Comparison of ENCODE assay signal across 2 cellular contexts in the genomic region with DNA sequence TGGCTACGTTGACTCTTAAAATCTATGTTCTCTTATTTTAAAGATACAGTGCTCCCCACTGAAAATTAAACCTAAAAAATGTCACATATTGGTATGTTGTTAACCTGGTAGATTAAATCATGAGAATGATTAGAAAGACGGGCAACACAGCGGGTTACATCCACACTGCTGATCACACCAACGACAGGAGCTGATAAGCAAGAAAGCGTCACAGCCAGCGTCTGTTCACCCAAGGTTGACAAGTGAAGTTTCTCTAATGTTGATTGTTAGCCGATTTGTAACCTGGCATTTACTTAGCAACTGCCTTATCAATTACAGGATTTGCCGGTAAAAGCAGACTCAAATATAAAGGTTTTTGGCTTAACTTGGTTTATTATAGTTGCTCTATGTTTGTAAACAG.
TF ChIP-seq lines count a peak whose summit lies in the region.

No MANE protein-coding gene starts in this region.

TF ChIP-seq in IMR-90, 13 proteins besides CTCF, POLR2A, EP300 and RAD21:
- no peak for TF ChIP-seq FOS (IDR thresholded peaks at IDR 0.05; ENCODE audit: low read depth, low read length)
- no peak for TF ChIP-seq MXI1 (IDR thresholded peaks at IDR 0.05; ENCODE audit: borderline replicate concordance, low read depth, low read length)
- no peak for TF ChIP-seq CHD1 (IDR thresholded peaks at IDR 0.05; ENCODE audit: low read depth, low read length)
- TF ChIP-seq, protein P1, sequence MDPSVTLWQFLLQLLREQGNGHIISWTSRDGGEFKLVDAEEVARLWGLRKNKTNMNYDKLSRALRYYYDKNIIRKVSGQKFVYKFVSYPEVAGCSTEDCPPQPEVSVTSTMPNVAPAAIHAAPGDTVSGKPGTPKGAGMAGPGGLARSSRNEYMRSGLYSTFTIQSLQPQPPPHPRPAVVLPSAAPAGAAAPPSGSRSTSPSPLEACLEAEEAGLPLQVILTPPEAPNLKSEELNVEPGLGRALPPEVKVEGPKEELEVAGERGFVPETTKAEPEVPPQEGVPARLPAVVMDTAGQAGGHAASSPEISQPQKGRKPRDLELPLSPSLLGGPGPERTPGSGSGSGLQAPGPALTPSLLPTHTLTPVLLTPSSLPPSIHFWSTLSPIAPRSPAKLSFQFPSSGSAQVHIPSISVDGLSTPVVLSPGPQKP (IDR thresholded peaks at IDR 0.05; ENCODE audit: borderline replicate concordance, low read depth, low read length), result no peak
- no peak for TF ChIP-seq NFE2L2 (IDR thresholded peaks at IDR 0.05; ENCODE audit: low read depth, low read length)
- no peak for TF ChIP-seq BHLHE40 (IDR thresholded peaks at IDR 0.05; ENCODE audit: low read depth, low read length)
- TF ChIP-seq RFX5 (IDR thresholded peaks at IDR 0.05; ENCODE audit: low read depth, low read length), result no peak
- TF ChIP-seq CEBPB (IDR thresholded peaks at IDR 0.05; ENCODE audit: low read depth, low read length), result no peak
- no peak for TF ChIP-seq RCOR1 (IDR thresholded peaks at IDR 0.05; ENCODE audit: insufficient replicate concordance, low read length)
- TF ChIP-seq, protein P2, sequence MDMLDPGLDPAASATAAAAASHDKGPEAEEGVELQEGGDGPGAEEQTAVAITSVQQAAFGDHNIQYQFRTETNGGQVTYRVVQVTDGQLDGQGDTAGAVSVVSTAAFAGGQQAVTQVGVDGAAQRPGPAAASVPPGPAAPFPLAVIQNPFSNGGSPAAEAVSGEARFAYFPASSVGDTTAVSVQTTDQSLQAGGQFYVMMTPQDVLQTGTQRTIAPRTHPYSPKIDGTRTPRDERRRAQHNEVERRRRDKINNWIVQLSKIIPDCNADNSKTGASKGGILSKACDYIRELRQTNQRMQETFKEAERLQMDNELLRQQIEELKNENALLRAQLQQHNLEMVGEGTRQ (IDR thresholded peaks at IDR 0.05; ENCODE audit: low read depth, low read length), result no peak
- no peak for TF ChIP-seq SMC3 (IDR thresholded peaks at IDR 0.05; ENCODE audit: low read depth, low read length)
- TF ChIP-seq MAZ (IDR thresholded peaks at IDR 0.05; ENCODE audit: borderline replicate concordance, low read depth, low read length), result no peak

TF ChIP-seq in K562, 482 proteins besides CTCF, POLR2A, EP300 and RAD21:
- TF ChIP-seq, protein P3, sequence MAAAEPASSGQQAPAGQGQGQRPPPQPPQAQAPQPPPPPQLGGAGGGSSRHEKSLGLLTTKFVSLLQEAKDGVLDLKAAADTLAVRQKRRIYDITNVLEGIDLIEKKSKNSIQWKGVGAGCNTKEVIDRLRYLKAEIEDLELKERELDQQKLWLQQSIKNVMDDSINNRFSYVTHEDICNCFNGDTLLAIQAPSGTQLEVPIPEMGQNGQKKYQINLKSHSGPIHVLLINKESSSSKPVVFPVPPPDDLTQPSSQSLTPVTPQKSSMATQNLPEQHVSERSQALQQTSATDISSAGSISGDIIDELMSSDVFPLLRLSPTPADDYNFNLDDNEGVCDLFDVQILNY (CRISPR knock-in tag; IDR thresholded peaks at IDR 0.05), result no peak
- TF ChIP-seq, protein P4, sequence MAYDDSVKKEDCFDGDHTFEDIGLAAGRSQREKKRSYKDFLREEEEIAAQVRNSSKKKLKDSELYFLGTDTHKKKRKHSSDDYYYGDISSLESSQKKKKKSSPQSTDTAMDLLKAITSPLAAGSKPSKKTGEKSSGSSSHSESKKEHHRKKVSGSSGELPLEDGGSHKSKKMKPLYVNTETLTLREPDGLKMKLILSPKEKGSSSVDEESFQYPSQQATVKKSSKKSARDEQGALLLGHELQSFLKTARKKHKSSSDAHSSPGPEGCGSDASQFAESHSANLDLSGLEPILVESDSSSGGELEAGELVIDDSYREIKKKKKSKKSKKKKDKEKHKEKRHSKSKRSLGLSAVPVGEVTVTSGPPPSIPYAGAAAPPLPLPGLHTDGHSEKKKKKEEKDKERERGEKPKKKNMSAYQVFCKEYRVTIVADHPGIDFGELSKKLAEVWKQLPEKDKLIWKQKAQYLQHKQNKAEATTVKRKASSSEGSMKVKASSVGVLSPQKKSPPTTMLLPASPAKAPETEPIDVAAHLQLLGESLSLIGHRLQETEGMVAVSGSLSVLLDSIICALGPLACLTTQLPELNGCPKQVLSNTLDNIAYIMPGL (CRISPR knock-in tag; IDR thresholded peaks at IDR 0.05), result no peak
- TF ChIP-seq, protein P5, sequence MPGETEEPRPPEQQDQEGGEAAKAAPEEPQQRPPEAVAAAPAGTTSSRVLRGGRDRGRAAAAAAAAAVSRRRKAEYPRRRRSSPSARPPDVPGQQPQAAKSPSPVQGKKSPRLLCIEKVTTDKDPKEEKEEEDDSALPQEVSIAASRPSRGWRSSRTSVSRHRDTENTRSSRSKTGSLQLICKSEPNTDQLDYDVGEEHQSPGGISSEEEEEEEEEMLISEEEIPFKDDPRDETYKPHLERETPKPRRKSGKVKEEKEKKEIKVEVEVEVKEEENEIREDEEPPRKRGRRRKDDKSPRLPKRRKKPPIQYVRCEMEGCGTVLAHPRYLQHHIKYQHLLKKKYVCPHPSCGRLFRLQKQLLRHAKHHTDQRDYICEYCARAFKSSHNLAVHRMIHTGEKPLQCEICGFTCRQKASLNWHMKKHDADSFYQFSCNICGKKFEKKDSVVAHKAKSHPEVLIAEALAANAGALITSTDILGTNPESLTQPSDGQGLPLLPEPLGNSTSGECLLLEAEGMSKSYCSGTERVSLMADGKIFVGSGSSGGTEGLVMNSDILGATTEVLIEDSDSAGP (CRISPR knock-in tag; IDR thresholded peaks at IDR 0.05), result no peak
- no peak for TF ChIP-seq FOXP1 (CRISPR knock-in tag; IDR thresholded peaks at IDR 0.05)
- no peak for TF ChIP-seq ZNF766 (CRISPR knock-in tag; conservative IDR thresholded peaks at IDR 0.05)
- TF ChIP-seq FOXJ2 (tag; IDR thresholded peaks at IDR 0.05), result 0 out of 2 replicates have a peak, but pooled peaks have one; percentile 50
- TF ChIP-seq TEAD1 (CRISPR knock-in tag; IDR thresholded peaks at IDR 0.05), result no peak
- 0 out of 2 replicates have a peak, but pooled peaks have one; percentile 8 for TF ChIP-seq DPF2 (IDR thresholded peaks at IDR 0.05)
- TF ChIP-seq SRF (CRISPR knock-in tag; IDR thresholded peaks at IDR 0.05), result no peak
- TF ChIP-seq DACH1 (IDR thresholded peaks at IDR 0.05; ENCODE audit: partially characterized antibody), result no peak
- no peak for TF ChIP-seq SMARCA5 (IDR thresholded peaks at IDR 0.05)
- peak; percentile 47; the same call in 1 of the 2 replicates for TF ChIP-seq CREM (IDR thresholded peaks at IDR 0.05; ENCODE audit: low read depth)
- TF ChIP-seq ATF1 (CRISPR knock-in tag; IDR thresholded peaks at IDR 0.05), result no peak
- 0 out of 2 replicates have a peak, but pooled peaks have one; percentile 22 for TF ChIP-seq ATF1 (tag; IDR thresholded peaks at IDR 0.05)
- TF ChIP-seq, protein P6, sequence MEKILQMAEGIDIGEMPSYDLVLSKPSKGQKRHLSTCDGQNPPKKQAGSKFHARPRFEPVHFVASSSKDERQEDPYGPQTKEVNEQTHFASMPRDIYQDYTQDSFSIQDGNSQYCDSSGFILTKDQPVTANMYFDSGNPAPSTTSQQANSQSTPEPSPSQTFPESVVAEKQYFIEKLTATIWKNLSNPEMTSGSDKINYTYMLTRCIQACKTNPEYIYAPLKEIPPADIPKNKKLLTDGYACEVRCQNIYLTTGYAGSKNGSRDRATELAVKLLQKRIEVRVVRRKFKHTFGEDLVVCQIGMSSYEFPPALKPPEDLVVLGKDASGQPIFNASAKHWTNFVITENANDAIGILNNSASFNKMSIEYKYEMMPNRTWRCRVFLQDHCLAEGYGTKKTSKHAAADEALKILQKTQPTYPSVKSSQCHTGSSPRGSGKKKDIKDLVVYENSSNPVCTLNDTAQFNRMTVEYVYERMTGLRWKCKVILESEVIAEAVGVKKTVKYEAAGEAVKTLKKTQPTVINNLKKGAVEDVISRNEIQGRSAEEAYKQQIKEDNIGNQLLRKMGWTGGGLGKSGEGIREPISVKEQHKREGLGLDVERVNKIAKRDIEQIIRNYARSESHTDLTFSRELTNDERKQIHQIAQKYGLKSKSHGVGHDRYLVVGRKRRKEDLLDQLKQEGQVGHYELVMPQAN (IDR thresholded peaks at IDR 0.05; ENCODE audit: borderline replicate concordance), result no peak
- no peak for TF ChIP-seq ZNF561 (CRISPR knock-in tag; conservative IDR thresholded peaks at IDR 0.05)
- no peak for TF ChIP-seq RUNX1 (IDR thresholded peaks at IDR 0.05; ENCODE audit: low read depth)
